In the genomic region with DNA sequence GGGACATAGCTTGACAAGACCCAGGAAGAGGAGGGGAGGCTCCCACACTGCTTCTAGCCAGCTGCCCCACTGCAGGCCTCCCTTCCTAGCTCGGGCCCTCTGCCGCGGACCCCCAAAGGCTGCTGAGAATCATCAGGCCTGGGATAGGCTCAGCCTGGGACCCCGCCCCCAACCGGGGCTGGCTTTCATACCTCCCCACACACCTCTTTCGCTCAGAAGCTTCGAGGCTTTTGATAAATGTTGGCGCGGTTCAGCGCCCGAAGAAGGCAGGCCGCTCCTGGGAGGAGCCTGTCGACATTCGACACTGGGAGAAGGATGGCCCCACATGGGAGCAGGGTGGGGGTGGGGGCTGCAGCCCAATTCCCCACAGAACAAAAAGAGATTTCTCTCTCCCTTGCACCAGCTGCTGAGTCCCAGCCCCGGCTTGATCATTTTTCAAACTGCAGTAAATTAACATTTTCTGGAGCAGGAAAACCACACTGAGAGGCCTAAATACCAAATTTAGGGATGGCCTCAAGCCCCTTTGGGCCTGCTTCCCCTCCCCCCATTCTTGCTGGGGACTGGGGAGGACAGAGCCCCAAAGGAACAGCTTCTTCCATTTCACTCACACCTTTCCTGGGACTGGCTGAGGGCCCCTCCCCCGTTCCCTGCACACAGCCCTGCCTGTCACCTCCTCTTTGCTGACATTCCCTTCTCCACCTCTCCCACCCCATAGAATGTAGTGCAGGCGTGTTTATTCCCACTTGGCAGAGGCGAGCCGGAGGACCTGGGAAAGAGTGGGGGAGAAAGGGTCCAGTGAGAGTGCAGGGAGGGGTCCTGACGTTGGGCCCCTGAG, we compare ENCODE assay signal across 28 cellular contexts.
DNase-seq lines count a peak whose midpoint lies in the region; ATAC-seq, FAIRE-seq and TF ChIP-seq lines count a peak whose summit lies in the region.
"Had no signal": no experiment of that assay in that cellular context is flagged by ENCODE, and none has a peak within 500 bp of the region (broad histone marks: within the 10 kb centered on the region; RNA-seq: fewer than 3 reads in every experiment).

No MANE protein-coding gene starts in this region.

- H2AFZ ChIP-seq in mesenchymal stem cell (ENCODE audit: low read depth, low read length) = peak overlapping the region; percentile 27

- no peak overlapping the region for H3K4me2 ChIP-seq in mesenchymal stem cell (ENCODE audit: low read length, poor library complexity, severe bottlenecking)
- H3K4me2 ChIP-seq: A549 had no signal

- no peak overlapping the region for H2BK120ac ChIP-seq in mesenchymal stem cell (ENCODE audit: low read depth, low read length)

- TF ChIP-seq CTCF in WTC11 (IDR thresholded peaks at IDR 0.05) (no peak), upper lobe of right lung (IDR thresholded peaks at IDR 0.05) (no peak)

- H4K91ac ChIP-seq in mesenchymal stem cell (ENCODE audit: low read length) = no peak overlapping the region

- CTCF ChIA-PET in WTC11 (lab: Charles Lee) = interaction anchor here (0.8 to 1.7 kb wide), 11 partner anchors 9 to 456 kb away, joined by 3 to 10 read pairs (median 3); no protein-coding TSS in a partner anchor

- H3K27me3 Mint-ChIP-seq in WTC11 (ENCODE audit: low read depth) = peaks cover 95% of the 10 kb centered on the region
- peaks cover 8% of the 10 kb centered on the region for H3K27me3 Mint-ChIP-seq in T-helper 17 cell
- H3K27me3 Mint-ChIP-seq: stimulated activated naive CD8-positive, alpha-beta T cell treated with anti-CD3 and anti-CD28 coated beads, Interleukin-15, amount 100 ng/mL, for 72 hours had no signal

- no peak overlapping the region for H4K8ac ChIP-seq in mesenchymal stem cell (ENCODE audit: low read length)

- H3K18ac ChIP-seq in mesenchymal stem cell (ENCODE audit: low read depth in 1 of 2, low read length in 2 of 2) = no peak overlapping the region

- no peak overlapping the region for H3K23ac ChIP-seq in mesenchymal stem cell (ENCODE audit: low read length in 2 of 2)

- no peak overlapping the region for H2BK12ac ChIP-seq in mesenchymal stem cell (ENCODE audit: low read length in 2 of 2)

- no peaks in the 10 kb centered on the region for H3K9me3 Mint-ChIP-seq in WTC11
- H3K9me3 Mint-ChIP-seq: CD14-positive monocyte; HFFc6; stimulated activated naive CD8-positive, alpha-beta T cell treated with anti-CD3 and anti-CD28 coated beads, Interleukin-15, amount 100 ng/mL, for 72 hours; T-helper 1 cell treated with Interleukin-12 subunit alpha and Interleukin-12 subunit beta and Interleukin-4 antibody, amounts not matched to agents 30 μg/mL and 1 μg/mL, for 36 hours had no signal

- no peak overlapping the region for H3K4ac ChIP-seq in mesenchymal stem cell (ENCODE audit: low read depth in 1 of 2, low read length in 2 of 2)

- intact Hi-C loops in upper lobe of right lung (cut with DNase I) = no loop called here

- H3K27me3 ChIP-seq in mesenchymal stem cell (ENCODE audit: control insufficient read depth in 1 of 2, insufficient read depth in 1 of 2, low read length in 2 of 2) (peaks cover 19 to 91% of the 10 kb centered on the region in 2 experiments), upper lobe of right lung (no peaks in the 10 kb centered on the region)
- H3K27me3 ChIP-seq: upper lobe of left lung had no signal

- no peak for TF ChIP-seq POLR2A in GM12892 (IDR thresholded peaks at IDR 0.05; ENCODE audit: low read depth, low read length)

- no peak overlapping the region for H2BK5ac ChIP-seq in mesenchymal stem cell (ENCODE audit: low read depth, low read length, poor library complexity, severe bottlenecking)

- H3K9me3 ChIP-seq in mesenchymal stem cell (ENCODE audit: control insufficient read depth, low read length) = peaks cover 7% of the 10 kb centered on the region
- no peaks in the 10 kb centered on the region for H3K9me3 ChIP-seq in upper lobe of right lung
- H3K9me3 ChIP-seq in T-helper 17 cell (ENCODE audit: control insufficient read depth, low read length, poor library complexity, severe bottlenecking) = no peaks in the 10 kb centered on the region
- H3K9me3 ChIP-seq: A549, lower lobe of right lung, upper lobe of left lung had no signal

- H2BK15ac ChIP-seq in mesenchymal stem cell (ENCODE audit: low read depth, poor library complexity, severe bottlenecking) = no peak overlapping the region

- WGBS in mesenchymal stem cell = 56% methylated on average over 1 of the region's 20 CpGs

- H3K27ac Mint-ChIP-seq in WTC11 (no peak overlapping the region), T-helper 17 cell (no peak overlapping the region)
- H3K27ac Mint-ChIP-seq: HFFc6; stimulated activated naive CD8-positive, alpha-beta T cell treated with anti-CD3 and anti-CD28 coated beads, Interleukin-15, amount 100 ng/mL, for 72 hours; T-helper 1 cell treated with Interleukin-12 subunit alpha and Interleukin-12 subunit beta and Interleukin-4 antibody, amounts not matched to agents 30 μg/mL and 1 μg/mL, for 36 hours had no signal

- no peak overlapping the region for H3K27ac ChIP-seq in mesenchymal stem cell (ENCODE audit: low read length, poor library complexity, severe bottlenecking)
- H3K27ac ChIP-seq in upper lobe of right lung = no peak overlapping the region
- H3K27ac ChIP-seq: A549, HL-60, lower lobe of right lung, skin epidermis, WERI-Rb-1 had no signal

- no peak overlapping the region for H3K4me3 Mint-ChIP-seq in WTC11
- H3K4me3 Mint-ChIP-seq in T-helper 17 cell = no peak overlapping the region
- H3K4me3 Mint-ChIP-seq: CD14-positive monocyte; HFFc6; stimulated activated naive CD8-positive, alpha-beta T cell treated with anti-CD3 and anti-CD28 coated beads, Interleukin-15, amount 100 ng/mL, for 72 hours; T-helper 1 cell treated with Interleukin-12 subunit alpha and Interleukin-12 subunit beta and Interleukin-4 antibody, amounts not matched to agents 30 μg/mL and 1 μg/mL, for 36 hours had no signal

- H3K36me3 ChIP-seq in mesenchymal stem cell (ENCODE audit: control insufficient read depth in 1 of 2, insufficient read depth in 2 of 2, low read depth in 1 of 2, low read length in 2 of 2) = no peaks in the 10 kb centered on the region
- H3K36me3 ChIP-seq in upper lobe of right lung = no peaks in the 10 kb centered on the region
- H3K36me3 ChIP-seq: lower lobe of right lung, upper lobe of left lung, WERI-Rb-1 had no signal

- H3K36me3 Mint-ChIP-seq in WTC11 (no peaks in the 10 kb centered on the region), T-helper 17 cell (ENCODE audit: low read depth) (peaks cover 2% of the 10 kb centered on the region)
- H3K36me3 Mint-ChIP-seq: CD14-positive monocyte had no signal

- H3K79me1 ChIP-seq in mesenchymal stem cell (replicated peaks; ENCODE audit: low read length, poor library complexity, severe bottlenecking) = no peaks in the 10 kb centered on the region

- no peak overlapping the region for H3K14ac ChIP-seq in mesenchymal stem cell (ENCODE audit: low read length in 2 of 2)

- DNase-seq in NCI-H82 (lab: John Stamatoyannopoulos, UW) = peak; percentile 42
- DNase-seq in NCI-H82 treated with DMSO at 0.1 percent for 48 hours (lab: John Stamatoyannopoulos, UW; ENCODE audit: unreplicated experiment) = no peak
- peak; percentile 44 for DNase-seq in WTC11 (ENCODE audit: low spot score)
- no peak for DNase-seq in mesenchymal stem cell
- DNase-seq in upper lobe of right lung = no peak
- no peak for DNase-seq in T-helper 17 cell
- DNase-seq in GM12892 (ENCODE audit: insufficient read length) = no peak
- DNase-seq: activated CD4-positive, alpha-beta T cell treated with anti-CD3 and anti-CD28 coated beads, Interleukin-2, amount 50 U/mL, for 48 hours; central memory CD4-positive, alpha-beta T cell; DMS 273 treated with DMSO at 0.1 percent for 48 hours; effector CD8-positive, alpha-beta T cell; GF-D8; HFFc6; lower lobe of right lung; NCI-H1694 treated with DMSO at 0.1 percent for 48 hours; NCI-H510A treated with DMSO at 0.1 percent for 48 hours; SHP77 treated with DMSO at 0.1 percent for 48 hours; stimulated activated naive CD8-positive, alpha-beta T cell treated with anti-CD3 and anti-CD28 coated beads, Interleukin-15, amount 100 ng/mL, for 72 hours; upper lobe of left lung; WERI-Rb-1 had no signal

- H3K9ac ChIP-seq in mesenchymal stem cell (ENCODE audit: low read length) = no peak overlapping the region

- FAIRE-seq in GM12892 (lab: Jason Lieb, UNC) = no peak
- FAIRE-seq: A549, GM12878, K562 had no signal

- peak; percentile 83 for ATAC-seq in WTC11
- ATAC-seq in upper lobe of right lung = peak; percentile 18
- no peak for ATAC-seq in T-helper 17 cell
- no peak for ATAC-seq in HG02610 (IDR thresholded peaks at IDR 0.05; ENCODE audit: unreplicated experiment)
- ATAC-seq: A549; GM12878; K562; stimulated activated naive CD8-positive, alpha-beta T cell treated with anti-CD3 and anti-CD28 coated beads, Interleukin-15, amount 100 ng/mL, for 72 hours had no signal

- H3K4me3 ChIP-seq in mesenchymal stem cell (ENCODE audit: insufficient read depth in 1 of 2, low read depth in 1 of 2, low read length in 2 of 2) = no peak overlapping the region
- no peak overlapping the region for H3K4me3 ChIP-seq in upper lobe of right lung
- H3K4me3 ChIP-seq: A549, GM12878, K562, lower lobe of right lung, skin epidermis, upper lobe of left lung had no signal

- H2AK5ac ChIP-seq in mesenchymal stem cell (ENCODE audit: low read length, severe bottlenecking) = no peak overlapping the region

- H3K4me1 Mint-ChIP-seq in WTC11 = peaks cover 34% of the 10 kb centered on the region
- no peaks in the 10 kb centered on the region for H3K4me1 Mint-ChIP-seq in T-helper 17 cell
- H3K4me1 Mint-ChIP-seq: CD14-positive monocyte; stimulated activated naive CD8-positive, alpha-beta T cell treated with anti-CD3 and anti-CD28 coated beads, Interleukin-15, amount 100 ng/mL, for 72 hours had no signal

- H3K4me1 ChIP-seq in mesenchymal stem cell (ENCODE audit: control insufficient read depth, insufficient read depth, low read depth, low read length) (no peaks in the 10 kb centered on the region), upper lobe of right lung (no peaks in the 10 kb centered on the region)
- H3K4me1 ChIP-seq: A549 had no signal

- POLR2A ChIA-PET in WTC11 (lab: Charles Lee) = interaction anchor here (1.5 kb wide), 1 partner anchor 449 kb away, joined by 4 read pairs; a partner anchor contains a TSS

TF ChIP-seq in WTC11, 78 proteins besides CTCF, POLR2A, EP300 and RAD21 (continues in another document):
- no peak for TF ChIP-seq ZNF671 (CRISPR knock-in tag; IDR thresholded peaks at IDR 0.05)

Comparison
In these comparisons a context has a peak if more than half of its experiments do, and no peak if none do; other contexts are left out.
1. DNase-seq: peak in NCI-H82 (single experiment) and WTC11 (single experiment); none in NCI-H82 treated with DMSO at 0.1 percent for 48 hours (single experiment), mesenchymal stem cell (single experiment), upper lobe of right lung (single experiment), T-helper 17 cell (0 of 3) and GM12892 (single experiment).
2. ATAC-seq: peak in WTC11 (single experiment) and upper lobe of right lung (single experiment); none in T-helper 17 cell (single experiment) and HG02610 (single experiment).